11 cellular contexts compared by ENCODE assay signal in the genomic region with DNA sequence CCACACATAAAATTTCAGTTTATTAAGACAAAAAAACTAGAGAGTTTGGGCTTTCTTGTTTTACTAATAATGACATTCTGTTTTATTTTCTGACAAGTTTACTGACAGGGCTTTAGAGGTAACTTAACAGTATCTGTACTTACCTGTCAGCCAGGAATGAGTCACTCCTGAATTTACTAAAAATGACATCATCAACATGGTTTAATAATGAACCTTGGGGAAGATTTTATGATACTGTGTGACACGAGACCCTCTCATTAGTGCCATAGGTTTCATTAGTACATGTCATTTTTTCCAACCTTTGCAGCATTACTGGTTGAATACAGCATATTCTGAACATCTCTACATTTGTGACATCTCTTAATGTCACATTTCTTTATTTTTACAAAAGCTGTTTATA.
DNase-seq lines count a peak whose midpoint lies in the region; ATAC-seq, FAIRE-seq and TF ChIP-seq lines count a peak whose summit lies in the region.
"Had no signal": no experiment of that assay in that cellular context is flagged by ENCODE, and none has a peak within 500 bp of the region (broad histone marks: within the 10 kb centered on the region; RNA-seq: fewer than 3 reads in every experiment).

No MANE protein-coding gene starts in this region.

- no peaks in the 10 kb centered on the region for H3K27me3 ChIP-seq in small intestine (ENCODE audit: control insufficient read depth in 2 of 2, insufficient read depth in 2 of 2, low read length in 2 of 2)
- no peaks in the 10 kb centered on the region for H3K27me3 ChIP-seq in esophagus muscularis mucosa

- H3K36me3 Mint-ChIP-seq in endothelial cell (ENCODE audit: low read depth, unreplicated experiment): no peaks in the 10 kb centered on the region
- H3K36me3 Mint-ChIP-seq: activated CD4-positive, alpha-beta memory T cell treated with anti-CD3 and anti-CD28 coated beads for 36 hours had no signal

- 5 to 62% (median 28%) methylated on average over 1 of the region's 1 CpG for WGBS in small intestine, 3 donors
- WGBS in esophagus muscularis mucosa: 72% methylated on average over 1 of the region's 1 CpG

- no peak for TF ChIP-seq EP300 in esophagus muscularis mucosa (IDR thresholded peaks at IDR 0.05)

- peak; percentile 54 for ATAC-seq in GM21381 (IDR thresholded peaks at IDR 0.05; ENCODE audit: unreplicated experiment)
- ATAC-seq in HG03097 (IDR thresholded peaks at IDR 0.05; ENCODE audit: low FRiP score, unreplicated experiment): peak; percentile 47
- ATAC-seq in left colon: no peak

- FAIRE-seq in GM12892 (lab: Jason Lieb, UNC): peak; percentile 82
- no peak for FAIRE-seq in small intestine (lab: Jason Lieb, UNC)

- H3K9me3 Mint-ChIP-seq in endothelial cell (ENCODE audit: unreplicated experiment): no peaks in the 10 kb centered on the region

- TF ChIP-seq POLR2A in GM12892 (IDR thresholded peaks at IDR 0.05; ENCODE audit: low read depth, low read length) (no peak), esophagus muscularis mucosa (IDR thresholded peaks at IDR 0.05; ENCODE audit: low read depth) (no peak)

- DNase-seq in GM12892 (ENCODE audit: insufficient read length) (no peak), endothelial cell (ENCODE audit: low spot score) (no peak), left colon (no peak), small intestine (no peak), esophagus muscularis mucosa (ENCODE audit: extremely low spot score) (no peak)
- no peak for DNase-seq in activated CD4-positive, CD25-positive, alpha-beta regulatory T cell (lab: John Stamatoyannopoulos, UW)
- DNase-seq: activated CD4-positive, alpha-beta memory T cell treated with anti-CD3 and anti-CD28 coated beads for 36 hours had no signal

- H3K4me3 Mint-ChIP-seq in endothelial cell (ENCODE audit: unreplicated experiment): no peak overlapping the region
- H3K4me3 Mint-ChIP-seq: activated CD4-positive, alpha-beta memory T cell treated with anti-CD3 and anti-CD28 coated beads for 36 hours; central memory CD8-positive, alpha-beta T cell had no signal

- no peak for TF ChIP-seq CTCF in endothelial cell (IDR thresholded peaks at IDR 0.05; ENCODE audit: unreplicated experiment)
- TF ChIP-seq CTCF in esophagus muscularis mucosa (IDR thresholded peaks at IDR 0.05): no peak

- H3K36me3 ChIP-seq in small intestine (ENCODE audit: control insufficient read depth in 2 of 2, insufficient read depth in 2 of 2, low read length in 2 of 2) (no peaks in the 10 kb centered on the region), esophagus muscularis mucosa (no peaks in the 10 kb centered on the region)

- H3K4me1 ChIP-seq in small intestine (ENCODE audit: control insufficient read depth in 2 of 2, insufficient read depth in 1 of 2, low read depth in 1 of 2, low read length in 1 of 2): no peaks in the 10 kb centered on the region
- H3K4me1 ChIP-seq in esophagus muscularis mucosa: peaks cover 0 to 16% (median 0%) of the 10 kb centered on the region in 4 donors

- no peaks in the 10 kb centered on the region for H3K27me3 Mint-ChIP-seq in endothelial cell (ENCODE audit: unreplicated experiment)
- H3K27me3 Mint-ChIP-seq: activated CD4-positive, alpha-beta memory T cell treated with anti-CD3 and anti-CD28 coated beads for 36 hours; central memory CD8-positive, alpha-beta T cell had no signal

- peaks cover 20% of the 10 kb centered on the region for H3K4me1 Mint-ChIP-seq in endothelial cell (ENCODE audit: unreplicated experiment)
- H3K4me1 Mint-ChIP-seq: central memory CD8-positive, alpha-beta T cell had no signal

- H3K4me3 ChIP-seq in small intestine (ENCODE audit: low read depth in 1 of 2, low read length in 2 of 2): no peak overlapping the region
- no peak overlapping the region for H3K4me3 ChIP-seq in esophagus muscularis mucosa

- intact Hi-C loops in left colon (cut with DNase I, micrococcal nuclease) (no loop called here), esophagus muscularis mucosa (cut with DNase I) (no loop called here)

- H3K27ac ChIP-seq in small intestine (ENCODE audit: low read depth in 1 of 2, low read length in 1 of 2): no peak overlapping the region
- H3K27ac ChIP-seq in esophagus muscularis mucosa (replicated peaks in 1 of 4): no peak overlapping the region
- H3K27ac ChIP-seq: C4-2B had no signal

- H3K9me3 ChIP-seq in small intestine (ENCODE audit: control insufficient read depth, low read depth): no peaks in the 10 kb centered on the region
- no peaks in the 10 kb centered on the region for H3K9me3 ChIP-seq in esophagus muscularis mucosa

- peak overlapping the region; percentile 5 for H3K27ac Mint-ChIP-seq in endothelial cell (ENCODE audit: unreplicated experiment)
- H3K27ac Mint-ChIP-seq: activated CD4-positive, alpha-beta memory T cell treated with anti-CD3 and anti-CD28 coated beads for 36 hours had no signal
